ENCODE assay signal across 11 cellular contexts in genomic region chr2:173149491-173149890, GRCh38.
DNase-seq lines count a peak whose midpoint lies in the region; ATAC-seq and TF ChIP-seq lines count a peak whose summit lies in the region.
"Had no signal": no experiment of that assay in that cellular context is flagged by ENCODE, and none has a peak within 500 bp of the region (broad histone marks: within the 10 kb centered on the region; RNA-seq: fewer than 3 reads in every experiment).

No MANE protein-coding gene starts in this region.

- peaks cover 2 to 7% of the 10 kb centered on the region in 2 donors for H3K9me3 Mint-ChIP-seq in effector memory CD8-positive, alpha-beta T cell

- POLR2A ChIA-PET in RWPE1 (lab: Yijun Ruan, JAX; ENCODE audit: low non-redundant PET) = no interaction called here

- peaks cover 15 to 36% of the 10 kb centered on the region in 2 donors for H3K4me1 Mint-ChIP-seq in effector memory CD8-positive, alpha-beta T cell (ENCODE audit: low read depth in 2 of 2)

- H3K4me3 Mint-ChIP-seq in effector memory CD8-positive, alpha-beta T cell = peak overlapping the region; percentile 55 to 63

- CTCF ChIA-PET in RWPE1 (lab: Yijun Ruan, JAX) = no interaction called here

- H3K36me3 Mint-ChIP-seq in effector memory CD8-positive, alpha-beta T cell (ENCODE audit: insufficient read depth) = no peaks in the 10 kb centered on the region

- in situ Hi-C loops in G401 (cut with HindIII; ENCODE audit: low sequenced_read_pairs) = no loop called here

- no peak overlapping the region for H3K27ac ChIP-seq in RWPE1
- H3K27ac ChIP-seq: 22Rv1, prostate gland, SJSA1 had no signal

- ATAC-seq in effector memory CD8-positive, alpha-beta T cell (replicated peaks) = peak; percentile 97

- H3K27me3 Mint-ChIP-seq in effector memory CD8-positive, alpha-beta T cell = no peaks in the 10 kb centered on the region

- H3K27ac Mint-ChIP-seq in effector memory CD8-positive, alpha-beta T cell = peak overlapping the region; percentile 87 to 93

- peak; percentile 53 for DNase-seq in NK-92 treated with Interleukin-12 subunit alpha and Interleukin-12 subunit beta, amount 100 ng/mL, for 24 hours (lab: John Stamatoyannopoulos, UW)
- DNase-seq in NK-92 (lab: John Stamatoyannopoulos, UW; ENCODE audit: unreplicated experiment) (no peak), T-helper 1 cell (peak; percentile 15 to 87 (median 22)), RWPE1 (ENCODE audit: low spot score) (no peak), G401 (ENCODE audit: low spot score) (no peak), RPMI8226 (no peak)
- DNase-seq in effector memory CD8-positive, alpha-beta T cell = peak; percentile 52 to 68 (median 56)
- peak; percentile 35 to 57 for DNase-seq in stimulated activated CD8-positive, alpha-beta memory T cell treated with anti-CD3 and anti-CD28 coated beads, Interleukin-7, amount 100 ng/mL, for 48 hours (ENCODE audit: extremely low read depth in 1 of 2, low read depth in 1 of 2)

- TF ChIP-seq CTCF in RWPE1 (conservative IDR thresholded peaks at IDR 0.05; ENCODE audit: low read depth) = no peak

Comparison
In these comparisons a context has a peak if more than half of its experiments do, and no peak if none do; other contexts are left out.
1. DNase-seq: peak in NK-92 treated with Interleukin-12 subunit alpha and Interleukin-12 subunit beta, amount 100 ng/mL, for 24 hours (single experiment), T-helper 1 cell (5 of 5), effector memory CD8-positive, alpha-beta T cell (3 of 3) and stimulated activated CD8-positive, alpha-beta memory T cell treated with anti-CD3 and anti-CD28 coated beads, Interleukin-7, amount 100 ng/mL, for 48 hours (2 of 2); none in NK-92 (single experiment), RWPE1 (single experiment), G401 (single experiment) and RPMI8226 (single experiment).